In genomic region chr13:46603165-46603603, GRCh38 we compare ENCODE assay signal across 10 cellular contexts. TPM values are rescaled to one million over a fixed set of nuclear protein-coding genes. Genes with fewer than 3 reads are reported as not detected.
DNase-seq lines count a peak whose midpoint lies in the region; ATAC-seq and TF ChIP-seq lines count a peak whose summit lies in the region.
"Had no signal": no experiment of that assay in that cellular context is flagged by ENCODE, and none has a peak within 500 bp of the region (broad histone marks: within the 10 kb centered on the region; RNA-seq: fewer than 3 reads in every experiment).

No MANE protein-coding gene starts in this region.

- no peaks in the 10 kb centered on the region for H3F3A ChIP-seq in neural progenitor cell (ENCODE audit: low read depth)

- no peaks in the 10 kb centered on the region for H4K20me1 ChIP-seq in neural progenitor cell (ENCODE audit: low read depth)

- TF ChIP-seq CTCF in GM10266 (IDR thresholded peaks at IDR 0.05; ENCODE audit: control insufficient read depth, insufficient read depth, low read depth, missing control alignments) (peak; percentile 34), LNCaP clone FGC (IDR thresholded peaks at IDR 0.05; ENCODE audit: control insufficient read depth, extremely low read depth, insufficient read depth) (peak; percentile 22; the same call in 1 of the 2 replicates), endodermal cell (conservative IDR thresholded peaks at IDR 0.05) (peak; percentile 72), neural progenitor cell (IDR thresholded peaks at IDR 0.05) (peak; percentile 50)

- H3K27me3 ChIP-seq in endodermal cell (ENCODE audit: control insufficient read depth, insufficient read depth, low read length, poor library complexity, severe bottlenecking) (no peaks in the 10 kb centered on the region), neural progenitor cell (no peaks in the 10 kb centered on the region)

- peaks cover 25% of the 10 kb centered on the region for H3K4me1 Mint-ChIP-seq in endodermal cell
- peaks cover 17% of the 10 kb centered on the region for H3K4me1 Mint-ChIP-seq in neural progenitor cell

- no peak overlapping the region for H3K4me2 ChIP-seq in neural progenitor cell

- WGBS in endodermal cell (ENCODE audit: insufficient coverage in 1 of 2, insufficient read length in 1 of 2), 2 experiments, result 90 to 91% methylated on average over 2 to 4 of the region's 4 CpGs

- H2AFZ ChIP-seq in neural progenitor cell (replicated peaks), result no peak overlapping the region

- H3K27ac Mint-ChIP-seq in endodermal cell, result peak overlapping the region; percentile 39
- H3K27ac Mint-ChIP-seq in neural progenitor cell, result no peak overlapping the region
- H3K27ac Mint-ChIP-seq: stimulated activated naive CD8-positive, alpha-beta T cell treated with anti-CD3 and anti-CD28 coated beads, Interleukin-15, amount 100 ng/mL, for 72 hours had no signal

- no peak overlapping the region for H3K9ac ChIP-seq in endodermal cell (ENCODE audit: extremely low read depth, low read length, poor library complexity, severe bottlenecking)
- no peak overlapping the region for H3K9ac ChIP-seq in neural progenitor cell

- H3K27me3 Mint-ChIP-seq in endodermal cell (ENCODE audit: insufficient read depth) (no peaks in the 10 kb centered on the region), neural progenitor cell (ENCODE audit: insufficient read depth, low read depth) (no peaks in the 10 kb centered on the region)
- H3K27me3 Mint-ChIP-seq: stimulated activated naive CD8-positive, alpha-beta T cell treated with anti-CD3 and anti-CD28 coated beads, Interleukin-15, amount 100 ng/mL, for 72 hours had no signal

- no peak for TF ChIP-seq POLR2A in GM18505 (IDR thresholded peaks at IDR 0.05; ENCODE audit: borderline replicate concordance, extremely low read depth, insufficient read depth, insufficient read length)

- H3K79me2 ChIP-seq in neural progenitor cell (ENCODE audit: low read depth), result no peaks in the 10 kb centered on the region

- H3K4me1 ChIP-seq in endodermal cell (ENCODE audit: control insufficient read depth, insufficient read depth, low read length), result peaks cover 6% of the 10 kb centered on the region
- H3K4me1 ChIP-seq in neural progenitor cell, result peaks cover 10% of the 10 kb centered on the region

- H3K36me3 Mint-ChIP-seq in endodermal cell (ENCODE audit: low read depth), result no peaks in the 10 kb centered on the region
- H3K36me3 Mint-ChIP-seq in neural progenitor cell, result no peaks in the 10 kb centered on the region

- H3K4me3 ChIP-seq in LNCaP clone FGC (ENCODE audit: low read depth, low read length) (no peak overlapping the region), endodermal cell (ENCODE audit: low read length) (no peak overlapping the region), neural progenitor cell (no peak overlapping the region)

- H3K27ac ChIP-seq in endodermal cell (ENCODE audit: low read depth, low read length), result no peak overlapping the region
- H3K27ac ChIP-seq in neural progenitor cell, result no peak overlapping the region

- H3K36me3 ChIP-seq in endodermal cell (ENCODE audit: control insufficient read depth, insufficient read depth, low read length) (no peaks in the 10 kb centered on the region), neural progenitor cell (no peaks in the 10 kb centered on the region)

- DNase-seq in GM10266 (ENCODE audit: extremely low spot score) (no peak), LNCaP clone FGC (ENCODE audit: low read depth) (no peak), endodermal cell (no peak), neural progenitor cell (ENCODE audit: low spot score) (peak; percentile 30), T-helper 9 cell (no peak)
- DNase-seq: activated CD8-positive, alpha-beta memory T cell treated with anti-CD3 and anti-CD28 coated beads, Interleukin-2, amount 50 U/mL, for 48 hours; stimulated activated naive CD8-positive, alpha-beta T cell treated with anti-CD3 and anti-CD28 coated beads, Interleukin-15, amount 100 ng/mL, for 72 hours had no signal

- H3K9me3 ChIP-seq in endodermal cell (ENCODE audit: control insufficient read depth, low read length) (no peaks in the 10 kb centered on the region), neural progenitor cell (ENCODE audit: low read depth) (no peaks in the 10 kb centered on the region)

- H3K9me3 Mint-ChIP-seq in endodermal cell, result no peaks in the 10 kb centered on the region
- H3K9me3 Mint-ChIP-seq in neural progenitor cell, result no peaks in the 10 kb centered on the region
- H3K9me3 Mint-ChIP-seq: stimulated activated naive CD8-positive, alpha-beta T cell treated with anti-CD3 and anti-CD28 coated beads, Interleukin-15, amount 100 ng/mL, for 72 hours had no signal

- H3K4me3 Mint-ChIP-seq in endodermal cell (no peak overlapping the region), neural progenitor cell (no peak overlapping the region)
- H3K4me3 Mint-ChIP-seq: stimulated activated naive CD8-positive, alpha-beta T cell treated with anti-CD3 and anti-CD28 coated beads, Interleukin-15, amount 100 ng/mL, for 72 hours had no signal

- ATAC-seq in GM18505 (IDR thresholded peaks at IDR 0.05; ENCODE audit: unreplicated experiment) (no peak), GM18517 (IDR thresholded peaks at IDR 0.05; ENCODE audit: unreplicated experiment) (no peak), HG03280 (IDR thresholded peaks at IDR 0.05; ENCODE audit: unreplicated experiment) (no peak)
- ATAC-seq: stimulated activated naive CD8-positive, alpha-beta T cell treated with anti-CD3 and anti-CD28 coated beads, Interleukin-15, amount 100 ng/mL, for 72 hours had no signal

RNA-seq across cellular contexts. Expression of gene LRCH1, which starts 50.2 kb away (rescaled TPM):
- total RNA-seq in endodermal cell, result 10 to 100 TPM in 1 of 2 donors, 1 to 10 TPM in 1; 8.1 to 11.8 TPM
- polyA plus RNA-seq in endodermal cell (2013, experiment 1 of 2), result 10.0 TPM
- polyA plus RNA-seq in endodermal cell (2013, experiment 2 of 2), result 10.1 TPM
- total RNA-seq in neural progenitor cell (ENCODE audit: low replicate concordance), result 2.9 and 3.3 TPM in 2 replicates

Comparison
In these comparisons a context has a peak if more than half of its experiments do, and no peak if none do; other contexts are left out.
1. CTCF ChIP-seq: peak in every context shown above with its lines; median percentile 72 in endodermal cell; 50 in neural progenitor cell; 34 in GM10266; 22 in LNCaP clone FGC.